Comparison of ENCODE assay signal across 19 cellular contexts in the genomic region with DNA sequence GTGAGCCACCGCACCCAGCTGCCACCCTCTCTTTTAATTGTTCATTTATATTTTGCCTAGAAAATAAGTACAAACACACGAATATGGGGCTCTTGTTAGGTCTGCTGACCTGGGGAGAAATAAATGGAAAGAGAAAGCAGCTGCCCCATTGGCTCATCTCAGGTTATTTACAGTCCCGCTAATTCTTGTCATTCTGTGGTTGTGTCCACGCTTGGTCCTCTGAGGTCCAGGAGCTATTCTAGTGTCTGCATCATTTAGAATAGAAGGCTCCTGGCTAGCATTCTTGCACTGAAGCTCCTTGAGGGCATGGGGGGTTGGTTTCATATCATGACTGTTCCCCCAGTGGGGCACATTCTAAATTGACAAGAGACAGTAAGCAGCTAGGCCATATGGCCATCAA.
"Had no signal": no experiment of that assay in that cellular context is flagged by ENCODE, and none has a peak within 500 bp of the region (broad histone marks: within the 10 kb centered on the region; RNA-seq: fewer than 3 reads in every experiment).

No MANE protein-coding gene starts in this region.

- H3K4me3 Mint-ChIP-seq: activated CD4-positive, alpha-beta T cell treated with anti-CD3 and anti-CD28 coated beads, Interleukin-2, amount 10 ng/mL, durations not matched to agents 7 days and 5 days; activated naive CD8-positive, alpha-beta T cell treated with anti-CD3 and anti-CD28 coated beads for 36 hours; activated T-helper 1 cell treated with anti-CD3 and anti-CD28 coated beads, Interleukin-12 subunit alpha, Interleukin-12 subunit beta, Interleukin-2, Interleukin-4 antibody, amounts not matched to agents 30 ng/mL and 10 ng/mL and 1 ng/mL, durations not matched to agents 14 hours and 24 hours and 36 hours; dendritic cell treated with granulocyte-macrophage colony-stimulating factor and Interleukin-4, amounts not matched to agents 40 ng/mL and 50 ng/mL, for 4 days; memory B cell; T-cell had no signal

- H3K27ac ChIP-seq: brain microvascular endothelial cell, foreskin keratinocyte, SK-N-MC, skin epidermis had no signal

- H3K27ac Mint-ChIP-seq: activated CD4-positive, alpha-beta T cell treated with anti-CD3 and anti-CD28 coated beads, Interleukin-2, amount 10 ng/mL, durations not matched to agents 7 days and 5 days; activated naive CD8-positive, alpha-beta T cell treated with anti-CD3 and anti-CD28 coated beads for 36 hours; activated T-helper 1 cell treated with anti-CD3 and anti-CD28 coated beads, Interleukin-12 subunit alpha, Interleukin-12 subunit beta, Interleukin-2, Interleukin-4 antibody, amounts not matched to agents 30 ng/mL and 10 ng/mL and 1 ng/mL, durations not matched to agents 14 hours and 24 hours and 36 hours; dendritic cell treated with granulocyte-macrophage colony-stimulating factor and Interleukin-4, amounts not matched to agents 40 ng/mL and 50 ng/mL, for 4 days; memory B cell; nephron; T-cell had no signal

- H3K36me3 Mint-ChIP-seq: activated naive CD8-positive, alpha-beta T cell treated with anti-CD3 and anti-CD28 coated beads for 36 hours; memory B cell; T-cell had no signal

- DNase-seq: activated CD4-positive, alpha-beta T cell treated with anti-CD3 and anti-CD28 coated beads, Interleukin-2, amount 10 ng/mL, durations not matched to agents 7 days and 5 days; activated naive CD8-positive, alpha-beta T cell treated with anti-CD3 and anti-CD28 coated beads for 36 hours; brain microvascular endothelial cell; cerebellar nuclear complex; effector memory CD4-positive, alpha-beta T cell; foreskin keratinocyte; stimulated activated CD4-positive, alpha-beta T cell treated with anti-CD3 and anti-CD28 coated beads, Interleukin-15, amount 100 ng/mL, for 24 hours; stimulated activated CD4-positive, alpha-beta T cell treated with anti-CD3 and anti-CD28 coated beads, Interleukin-4, amount 100 ng/mL, for 24 hours; stimulated activated naive CD4-positive, alpha-beta T cell treated with Interleukin-2 at 50 U/mL for 16 hours; substantia nigra; T-cell; T-helper 9 cell; trophoblast cell had no signal

- H3K4me1 Mint-ChIP-seq: activated CD4-positive, alpha-beta T cell treated with anti-CD3 and anti-CD28 coated beads, Interleukin-2, amount 10 ng/mL, durations not matched to agents 7 days and 5 days had no signal

- H3K9me3 Mint-ChIP-seq: activated CD4-positive, alpha-beta T cell treated with anti-CD3 and anti-CD28 coated beads, Interleukin-2, amount 10 ng/mL, durations not matched to agents 7 days and 5 days; activated naive CD8-positive, alpha-beta T cell treated with anti-CD3 and anti-CD28 coated beads for 36 hours; activated T-helper 1 cell treated with anti-CD3 and anti-CD28 coated beads, Interleukin-12 subunit alpha, Interleukin-12 subunit beta, Interleukin-2, Interleukin-4 antibody, amounts not matched to agents 30 ng/mL and 10 ng/mL and 1 ng/mL, durations not matched to agents 14 hours and 24 hours and 36 hours; dendritic cell treated with granulocyte-macrophage colony-stimulating factor and Interleukin-4, amounts not matched to agents 40 ng/mL and 50 ng/mL, for 4 days; memory B cell; nephron; T-cell had no signal

- H3K27me3 ChIP-seq: brain microvascular endothelial cell, foreskin keratinocyte had no signal

- H3K36me3 ChIP-seq: brain microvascular endothelial cell had no signal

- H3K4me3 ChIP-seq: SK-N-MC, skin epidermis had no signal

- ATAC-seq: foreskin keratinocyte, T-cell had no signal
